Comparison of ENCODE assay signal across 8 cellular contexts in genomic region chr1:1307908-1308755, GRCh38. TPM values are rescaled to one million over a fixed set of nuclear protein-coding genes. Genes with fewer than 3 reads are reported as not detected.
DNase-seq lines count a peak whose midpoint lies in the region; ATAC-seq and TF ChIP-seq lines count a peak whose summit lies in the region.

Gene ACAP3 (minus strand): TSS chr1:1307930. CDS start chr1:1307815, 115 bp downstream.
Gene PUSL1 (plus strand): TSS chr1:1308597. CDS start chr1:1308644, 47 bp downstream.

- no peaks in the 10 kb centered on the region for H3K36me3 Mint-ChIP-seq in immature natural killer cell

- H3K4me1 Mint-ChIP-seq in immature natural killer cell = peaks cover 15 to 18% of the 10 kb centered on the region in 2 donors

- H3K27ac ChIP-seq in WERI-Rb-1 (peak within 1 kb of the TSS; percentile 99), breast epithelium (peak within 1 kb of the TSS; percentile 90 to 93)

- peak within 1 kb of the TSS; percentile 97 for H3K4me3 ChIP-seq in WERI-Rb-1 (ENCODE audit: low read depth, low read length)
- peak within 1 kb of the TSS; percentile 78 to 86 (median 80) for H3K4me3 ChIP-seq in breast epithelium

- peak within 1 kb of the TSS; percentile 80 to 89 (median 82) for H3K4me3 Mint-ChIP-seq in immature natural killer cell

- TF ChIP-seq CTCF in WERI-Rb-1 (IDR thresholded peaks at IDR 0.05; ENCODE audit: low read depth, low read length) (no peak), breast epithelium (IDR thresholded peaks at IDR 0.05) (peak in 2 of 3 donors; percentile 10 to 17)

- H3K36me3 ChIP-seq in WERI-Rb-1 = peaks cover 51% of the 10 kb centered on the region
- peaks cover 5% of the 10 kb centered on the region for H3K36me3 ChIP-seq in breast epithelium

- H3K9me3 Mint-ChIP-seq in immature natural killer cell = no peaks in the 10 kb centered on the region

- ATAC-seq in GM18861 (IDR thresholded peaks at IDR 0.05; ENCODE audit: unreplicated experiment) (peak; percentile 37), HG03095 (IDR thresholded peaks at IDR 0.05; ENCODE audit: unreplicated experiment) (peak; percentile 43)

- H3K27me3 Mint-ChIP-seq in immature natural killer cell (ENCODE audit: low read depth in 3 of 3) = peaks cover 5 to 11% (median 10%) of the 10 kb centered on the region in 3 donors

- intact Hi-C loops in breast epithelium (cut with DNase I; ENCODE audit: low total_unique reads) = no loop called here

- TF ChIP-seq POLR2A in breast epithelium (IDR thresholded peaks at IDR 0.05) = no peak

- no peaks in the 10 kb centered on the region for H3K27me3 ChIP-seq in WERI-Rb-1 (ENCODE audit: insufficient read depth, low read depth, severe bottlenecking)
- H3K27me3 ChIP-seq in breast epithelium = no peaks in the 10 kb centered on the region

- H3K9me3 ChIP-seq in WERI-Rb-1 (ENCODE audit: severe bottlenecking) (no peaks in the 10 kb centered on the region), breast epithelium (no peaks in the 10 kb centered on the region)

- DNase-seq in 8988T (peak; percentile 98), NCI-H2227 (lab: John Stamatoyannopoulos, UW; ENCODE audit: unreplicated experiment) (peak; percentile 95), WERI-Rb-1 (peak; percentile 88), breast epithelium (ENCODE audit: low spot score in 2 of 2) (peak; percentile 83 to 86), immature natural killer cell (peak; percentile 91 to 94 (median 93)), smooth muscle cell of the brain vasculature (ENCODE audit: low read depth, low spot score) (peak; percentile 72)

- H3K27ac Mint-ChIP-seq in immature natural killer cell = peak within 1 kb of the TSS; percentile 62 to 89 (median 82)

- H3K4me1 ChIP-seq in breast epithelium = peaks cover 25 to 34% of the 10 kb centered on the region in 2 donors

RNA-seq across cellular contexts. Expression of gene ACAP3, which starts in this region (rescaled TPM):
- total RNA-seq in breast epithelium = 10 to 100 TPM; 19.7 to 33.4 (median 26.9) TPM
- polyA plus RNA-seq in immature natural killer cell = 1 to 10 TPM; 1.4 to 7.0 (median 4.6) TPM

RNA-seq across cellular contexts. Expression of gene PUSL1, which starts in this region (rescaled TPM):
- 10 to 100 TPM; 16.0 to 27.5 (median 22.0) TPM for total RNA-seq in breast epithelium
- polyA plus RNA-seq in immature natural killer cell = 10 to 100 TPM; 17.3 to 25.4 (median 18.9) TPM

Comparison
In these comparisons a context has a peak if more than half of its experiments do, and no peak if none do; other contexts are left out.
1. Peak in every context shown above with its lines: DNase-seq, ATAC-seq, H3K4me3 ChIP-seq and H3K27ac ChIP-seq.